8 cellular contexts compared by ENCODE assay signal in genomic region chr1:152347116-152347728, GRCh38. TPM values are rescaled to one million over a fixed set of nuclear protein-coding genes. Genes with fewer than 3 reads are reported as not detected.
DNase-seq lines count a peak whose midpoint lies in the region; FAIRE-seq and TF ChIP-seq lines count a peak whose summit lies in the region.

No MANE protein-coding gene starts in this region.

- POLR2A ChIA-PET in RWPE1 (lab: Yijun Ruan, JAX; ENCODE audit: low non-redundant PET), result no interaction called here

- no peak overlapping the region for H3K4me2 ChIP-seq in astrocyte (ENCODE audit: low read length)

- peaks cover 2% of the 10 kb centered on the region for H3K27me3 Mint-ChIP-seq in astrocyte (ENCODE audit: low read depth, unreplicated experiment)

- H3K27ac Mint-ChIP-seq in astrocyte (ENCODE audit: unreplicated experiment), result no peak overlapping the region

- no peaks in the 10 kb centered on the region for H4K20me1 ChIP-seq in astrocyte (ENCODE audit: insufficient read depth, low read length)

- no peaks in the 10 kb centered on the region for H3K36me3 ChIP-seq in astrocyte (ENCODE audit: insufficient read depth, low read length)

- CTCF ChIA-PET in RWPE1 (lab: Yijun Ruan, JAX), result interaction anchor here (0.6 to 2.6 kb wide), 16 partner anchors 10 to 196 kb away, joined by 3 to 12 read pairs (median 4); partner anchors contain the start of gene FLG2

- no peak overlapping the region for H3K4me3 Mint-ChIP-seq in astrocyte (ENCODE audit: unreplicated experiment)

- peaks cover 2% of the 10 kb centered on the region for H3K9me3 Mint-ChIP-seq in astrocyte (ENCODE audit: unreplicated experiment)

- H3K4me1 ChIP-seq in astrocyte (ENCODE audit: insufficient read depth, low read length), result no peaks in the 10 kb centered on the region

- peaks cover 4% of the 10 kb centered on the region for H3K36me3 Mint-ChIP-seq in astrocyte (ENCODE audit: low read depth, unreplicated experiment)

- no peak overlapping the region for H3K9ac ChIP-seq in astrocyte (ENCODE audit: low read length)

- no peak overlapping the region for H3K4me3 ChIP-seq in astrocyte (ENCODE audit: insufficient read depth, low read depth, low read length)

- no peaks in the 10 kb centered on the region for H3K79me2 ChIP-seq in astrocyte (ENCODE audit: insufficient read depth, low read length)

- no peaks in the 10 kb centered on the region for H3K27me3 ChIP-seq in astrocyte (ENCODE audit: insufficient read depth, low read length)

- peak; percentile 8 for DNase-seq in activated CD8-positive, alpha-beta memory T cell treated with anti-CD3 and anti-CD28 coated beads, Interleukin-2, amount 50 U/mL, for 1 hour (ENCODE audit: extremely low read depth)
- no peak for DNase-seq in activated CD8-positive, alpha-beta memory T cell treated with anti-CD3 and anti-CD28 coated beads, Interleukin-2, amount 50 U/mL, for 48 hours
- DNase-seq in HT1080 (ENCODE audit: low read depth), result peak; percentile 55
- peak; percentile 26 for DNase-seq in RWPE1 (ENCODE audit: low spot score)
- peak; percentile 18 for DNase-seq in astrocyte (ENCODE audit: low read depth)
- peak; percentile 68 for DNase-seq in kidney glomerular epithelial cell (lab: John Stamatoyannopoulos, UW)
- DNase-seq in stimulated activated CD4-positive, alpha-beta T cell treated with anti-CD3 and anti-CD28 coated beads, TNF-alpha, amount 100 ng/mL, for 48 hours (ENCODE audit: low read depth in 3 of 3), result peak; percentile 2 to 33 (median 25)
- DNase-seq in dedifferentiated amniotic fluid mesenchymal stem cell (ENCODE audit: extremely low spot score), result no peak

- no peaks in the 10 kb centered on the region for H3K9me3 ChIP-seq in astrocyte (ENCODE audit: insufficient read depth, low read depth, low read length)

- no peaks in the 10 kb centered on the region for H3K4me1 Mint-ChIP-seq in astrocyte (ENCODE audit: low read depth, unreplicated experiment)

- H3K27ac ChIP-seq in RWPE1 (no peak overlapping the region), astrocyte (ENCODE audit: low read depth, low read length) (no peak overlapping the region)

- no peak overlapping the region for H2AFZ ChIP-seq in astrocyte (ENCODE audit: low read depth, low read length)

- FAIRE-seq in astrocyte (lab: Jason Lieb, UNC), result no peak

- TF ChIP-seq CTCF in RWPE1 (conservative IDR thresholded peaks at IDR 0.05; ENCODE audit: low read depth) (peak; percentile 91), astrocyte (IDR thresholded peaks at IDR 0.05; ENCODE audit: insufficient read depth, low read depth, low read length) (peak; percentile 86)

RNA-seq across cellular contexts. Expression of gene FLG2, which starts 12.6 kb away (rescaled TPM):
- total RNA-seq in HT1080 (2014; rRNA removed; shearing (Covaris generic)), result not detected in 2 replicates
- polyA plus RNA-seq in HT1080 (2015; cell fraction: cytosol; rRNA removed), result not detected in 2 replicates
- polyA plus RNA-seq in HT1080 (2015; cell fraction: nucleus; rRNA removed), result not detected in 2 replicates
- total RNA-seq in astrocyte, result not detected in 2 replicates

RNA-seq across cellular contexts. Expression of gene FLG, which starts 22.2 kb away (rescaled TPM):
- total RNA-seq in HT1080 (2014; rRNA removed; shearing (Covaris generic)), result 0.80 and 0.88 TPM in 2 replicates
- 0.58 and 0.69 TPM in 2 replicates for polyA plus RNA-seq in HT1080 (2015; cell fraction: cytosol; rRNA removed)
- 4.5 and 4.9 TPM in 2 replicates for polyA plus RNA-seq in HT1080 (2015; cell fraction: nucleus; rRNA removed)
- total RNA-seq in astrocyte, result 2.8 and 4.4 TPM in 2 replicates

Comparison
In these comparisons a context has a peak if more than half of its experiments do, and no peak if none do; other contexts are left out.
1. DNase-seq: peak in activated CD8-positive, alpha-beta memory T cell treated with anti-CD3 and anti-CD28 coated beads, Interleukin-2, amount 50 U/mL, for 1 hour (single experiment), HT1080 (single experiment), RWPE1 (single experiment), astrocyte (single experiment), kidney glomerular epithelial cell (single experiment) and stimulated activated CD4-positive, alpha-beta T cell treated with anti-CD3 and anti-CD28 coated beads, TNF-alpha, amount 100 ng/mL, for 48 hours (3 of 3); none in activated CD8-positive, alpha-beta memory T cell treated with anti-CD3 and anti-CD28 coated beads, Interleukin-2, amount 50 U/mL, for 48 hours (single experiment) and dedifferentiated amniotic fluid mesenchymal stem cell (single experiment).